ENCODE assay signal across 8 cellular contexts in the genomic region with DNA sequence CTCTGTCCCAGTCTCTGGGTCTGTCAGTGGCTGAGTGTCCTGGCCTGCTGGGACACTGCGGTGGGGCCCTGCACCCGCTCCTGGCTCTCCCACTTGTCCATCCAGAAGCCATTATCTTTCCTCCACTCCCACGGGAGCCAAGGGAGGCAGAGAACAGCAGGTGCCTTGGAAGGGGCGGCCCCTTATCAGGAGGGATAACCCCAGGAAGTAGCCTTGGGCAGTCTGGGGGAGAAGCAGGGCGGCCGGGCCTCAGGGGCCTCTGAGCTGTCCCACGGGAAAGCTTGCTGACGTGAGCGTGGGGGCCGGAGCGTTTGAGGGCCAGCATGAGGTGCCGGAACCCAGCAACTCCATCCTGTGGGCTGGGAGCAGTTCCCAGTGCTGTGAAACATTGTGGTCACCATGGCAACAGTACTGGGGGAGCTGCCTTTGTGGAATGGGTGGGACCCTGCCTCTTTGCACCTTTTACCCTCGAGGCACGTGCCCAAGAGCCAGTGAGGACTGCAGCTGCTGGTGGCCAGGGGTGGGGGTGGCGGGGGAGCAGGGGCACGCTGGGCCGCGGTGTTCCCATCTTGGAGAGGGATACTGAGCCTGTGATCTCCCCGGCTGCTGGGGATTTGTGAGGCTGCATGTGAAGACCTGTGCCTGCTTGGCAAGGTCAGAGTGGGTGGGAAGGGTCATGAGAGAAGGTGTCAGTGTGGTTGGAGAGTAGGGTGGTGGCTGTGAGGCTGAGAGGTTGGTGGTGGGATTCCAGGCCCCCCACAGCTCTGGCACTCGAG. TPM values are rescaled to one million over a fixed set of nuclear protein-coding genes. Genes with fewer than 3 reads are reported as not detected.
A peak's percentile ranks its signal among the peaks of the same experiment; 100 is the strongest.
DNase-seq lines count a peak whose midpoint lies in the region; TF ChIP-seq lines count a peak whose summit lies in the region.

No MANE protein-coding gene starts in this region.

- H3K27ac Mint-ChIP-seq in mesothelial cell of epicardium: peak overlapping the region; percentile 62

- H3K36me3 Mint-ChIP-seq in mesothelial cell of epicardium: no peaks in the 10 kb centered on the region

- H3K4me3 Mint-ChIP-seq in mesothelial cell of epicardium: no peak overlapping the region

- no TSS peak for BruUV-seq in A673 (replicated peaks; lab: Mats Ljungman, UMichigan)

- no peaks in the 10 kb centered on the region for H3K27me3 Mint-ChIP-seq in mesothelial cell of epicardium (ENCODE audit: low read depth)

- H3K4me1 Mint-ChIP-seq in mesothelial cell of epicardium: peaks cover 28% of the 10 kb centered on the region

- no peaks in the 10 kb centered on the region for H3K27me3 ChIP-seq in A673 (replicated peaks; ENCODE audit: insufficient read depth, low read depth, low read length, poor library complexity)
- no peaks in the 10 kb centered on the region for H3K27me3 ChIP-seq in H7 (ENCODE audit: control insufficient read depth, insufficient read depth, low read length)

- POLR2A ChIA-PET in A673 (lab: Charles Lee; ENCODE audit: low non-redundant PET): no interaction called here

- TF ChIP-seq CTCF in A673 (conservative IDR thresholded peaks at IDR 0.05; ENCODE audit: low read depth, low read length) (no peak), choroid plexus epithelial cell (conservative IDR thresholded peaks at IDR 0.05; ENCODE audit: low read depth, low read length) (no peak), mesothelial cell of epicardium (IDR thresholded peaks at IDR 0.05; ENCODE audit: unreplicated experiment) (no peak), foreskin fibroblast (IDR thresholded peaks at IDR 0.05; ENCODE audit: low read depth, low read length) (no peak)

- H3K36me3 ChIP-seq in A673 (ENCODE audit: insufficient read depth, low read length, poor library complexity, severe bottlenecking) (no peaks in the 10 kb centered on the region), H7 (replicated peaks; ENCODE audit: control insufficient read depth, insufficient read depth, low read length) (no peaks in the 10 kb centered on the region)

- H3K4me1 ChIP-seq in A673 (ENCODE audit: insufficient read depth, low read length, poor library complexity, severe bottlenecking): peaks cover 10% of the 10 kb centered on the region

- no peaks in the 10 kb centered on the region for H3K9me3 Mint-ChIP-seq in mesothelial cell of epicardium

- H3K9me3 ChIP-seq in A673 (ENCODE audit: low read depth, low read length, poor library complexity, severe bottlenecking): no peaks in the 10 kb centered on the region

- intact Hi-C loops in A673 (cut with micrococcal nuclease; ENCODE audit: unreplicated experiment): no loop called here

- no peak overlapping the region for H3K27ac ChIP-seq in A673 (ENCODE audit: low read depth, low read length, poor library complexity, severe bottlenecking)

- H3K4me3 ChIP-seq in A673 (ENCODE audit: low read depth, low read length, poor library complexity, severe bottlenecking) (no peak overlapping the region), H7 (ENCODE audit: insufficient read depth, low read depth, low read length) (no peak overlapping the region), choroid plexus epithelial cell (ENCODE audit: low read depth, low read length) (no peak overlapping the region), foreskin fibroblast (ENCODE audit: low read depth in 1 of 2, low read length in 2 of 2) (no peak overlapping the region)

- CTCF ChIA-PET in A673 (lab: Charles Lee): no interaction called here

- DNase-seq in A673 (ENCODE audit: low spot score): peak; percentile 40
- peak; percentile 89 for DNase-seq in H7
- peak; percentile 93 for DNase-seq in choroid plexus epithelial cell (ENCODE audit: low read depth)
- no peak for DNase-seq in mesothelial cell of epicardium (ENCODE audit: low spot score in 2 of 2, unreplicated experiment in 2 of 2)
- no peak for DNase-seq in SIG-M5 treated with dmso at 0.1 percent for 504 hours (lab: John Stamatoyannopoulos, UW; ENCODE audit: unreplicated experiment)
- no peak for DNase-seq in iPS-NIHi7 (ENCODE audit: extremely low spot score)
- DNase-seq in DMS79 (lab: John Stamatoyannopoulos, UW): no peak
- DNase-seq in foreskin fibroblast: no peak

RNA-seq across cellular contexts. Expression of gene KLHL26, which starts 20.9 kb away (rescaled TPM):
- 16.3 and 16.8 TPM in 2 replicates for total RNA-seq in A673 (2021)
- 7.1 and 11.7 TPM in 2 replicates for total RNA-seq in H7 (2014; rRNA removed; shearing (Covaris generic))
- total RNA-seq in mesothelial cell of epicardium: 12.0 to 13.2 TPM (median 12.6 TPM) in 3 replicates

RNA-seq across cellular contexts. Expression of gene CRTC1, which starts 25.7 kb away (rescaled TPM):
- total RNA-seq in A673 (2021): 18.1 and 20.3 TPM in 2 replicates
- total RNA-seq in H7 (2014; rRNA removed; shearing (Covaris generic)): 3.7 and 6.1 TPM in 2 replicates
- 29.5 to 31.9 TPM (median 29.5 TPM) in 3 replicates for total RNA-seq in mesothelial cell of epicardium

RNA-seq across cellular contexts. Expression of gene TMEM59L, which starts 45.1 kb away (rescaled TPM):
- total RNA-seq in A673 (2021): 9.3 and 18.0 TPM in 2 replicates
- 1.8 and 3.5 TPM in 2 replicates for total RNA-seq in H7 (2014; rRNA removed; shearing (Covaris generic))
- 4.9 to 6.4 TPM (median 4.9 TPM) in 3 replicates for total RNA-seq in mesothelial cell of epicardium

RNA-seq across cellular contexts. Expression of gene CRLF1, which starts 51.2 kb away (rescaled TPM):
- 192 and 305 TPM in 2 replicates for total RNA-seq in A673 (2021)
- total RNA-seq in H7 (2014; rRNA removed; shearing (Covaris generic)): 47.4 and 52.8 TPM in 2 replicates
- total RNA-seq in mesothelial cell of epicardium: 0.89 to 2.0 TPM (median 1.0 TPM) in 3 replicates

Comparison
In these comparisons a context has a peak if more than half of its experiments do, and no peak if none do; other contexts are left out.
1. DNase-seq: peak in A673 (single experiment), H7 (single experiment) and choroid plexus epithelial cell (single experiment); none in mesothelial cell of epicardium (0 of 2), SIG-M5 treated with dmso at 0.1 percent for 504 hours (single experiment), iPS-NIHi7 (single experiment), DMS79 (single experiment) and foreskin fibroblast (0 of 2).